ENCODE assay signal across 27 cellular contexts in genomic region chr1:19339199-19339861, GRCh38. TPM values are rescaled to one million over a fixed set of nuclear protein-coding genes. Genes with fewer than 3 reads are reported as not detected.
DNase-seq lines count a peak whose midpoint lies in the region; TF ChIP-seq lines count a peak whose summit lies in the region.
"Had no signal": no experiment of that assay in that cellular context is flagged by ENCODE, and none has a peak within 500 bp of the region (broad histone marks: within the 10 kb centered on the region; RNA-seq: fewer than 3 reads in every experiment).

No MANE protein-coding gene starts in this region.

- TF ChIP-seq CTCF in RWPE1 (conservative IDR thresholded peaks at IDR 0.05; ENCODE audit: low read depth) (no peak), glutamatergic neuron (IDR thresholded peaks at IDR 0.05; ENCODE audit: partially characterized antibody, unreplicated experiment) (no peak), uterus (IDR thresholded peaks at IDR 0.05) (no peak)

- no peaks in the 10 kb centered on the region for H3K27me3 Mint-ChIP-seq in activated naive CD8-positive, alpha-beta T cell
- no peaks in the 10 kb centered on the region for H3K27me3 Mint-ChIP-seq in activated naive CD8-positive, alpha-beta T cell treated with anti-CD3 and anti-CD28 coated beads for 36 hours
- H3K27me3 Mint-ChIP-seq in glutamatergic neuron (ENCODE audit: unreplicated experiment) = peaks cover 14% of the 10 kb centered on the region

- peak overlapping the region; percentile 34 for H3K27ac Mint-ChIP-seq in activated naive CD8-positive, alpha-beta T cell
- no peak overlapping the region for H3K27ac Mint-ChIP-seq in activated naive CD8-positive, alpha-beta T cell treated with anti-CD3 and anti-CD28 coated beads for 36 hours
- H3K27ac Mint-ChIP-seq in glutamatergic neuron (ENCODE audit: unreplicated experiment) = peak overlapping the region; percentile 71
- H3K27ac Mint-ChIP-seq: activated T-cell treated with anti-CD3 and anti-CD28 coated beads, Interleukin-2, amount 50 U/mL, for 72 hours; T-helper 2 cell treated with Interferon-gamma antibody and Interleukin-4, amounts not matched to agents 5 μg/mL and 100 μg/mL, for 36 hours had no signal

- no peak for TF ChIP-seq POLR2A in uterus (IDR thresholded peaks at IDR 0.05)

- H3K36me3 Mint-ChIP-seq in activated naive CD8-positive, alpha-beta T cell = no peaks in the 10 kb centered on the region
- peaks cover 13% of the 10 kb centered on the region for H3K36me3 Mint-ChIP-seq in activated naive CD8-positive, alpha-beta T cell treated with anti-CD3 and anti-CD28 coated beads for 36 hours
- H3K36me3 Mint-ChIP-seq in glutamatergic neuron (ENCODE audit: unreplicated experiment) = no peaks in the 10 kb centered on the region

- no peak overlapping the region for H3K4me3 ChIP-seq in uterus
- H3K4me3 ChIP-seq: A549, esophagus squamous epithelium, HAP-1, MG63, skin epidermis, transverse colon had no signal

- H3K4me1 ChIP-seq in uterus = peaks cover 0 to 5% of the 10 kb centered on the region in 2 donors
- H3K4me1 ChIP-seq: A549, BE2C, HAP-1 had no signal

- H3K9me3 Mint-ChIP-seq in activated naive CD8-positive, alpha-beta T cell (ENCODE audit: low read depth) = no peaks in the 10 kb centered on the region
- no peaks in the 10 kb centered on the region for H3K9me3 Mint-ChIP-seq in activated naive CD8-positive, alpha-beta T cell treated with anti-CD3 and anti-CD28 coated beads for 36 hours
- H3K9me3 Mint-ChIP-seq in glutamatergic neuron (ENCODE audit: unreplicated experiment) = peaks cover 15% of the 10 kb centered on the region
- H3K9me3 Mint-ChIP-seq: activated naive CD4-positive, alpha-beta T cell treated with anti-CD3 and anti-CD28 coated beads for 36 hours; activated T-cell treated with anti-CD3 and anti-CD28 coated beads, Interleukin-2, amount 50 U/mL, for 72 hours; CD8-positive, alpha-beta memory T cell; T-helper 2 cell treated with Interferon-gamma antibody and Interleukin-4, amounts not matched to agents 5 μg/mL and 100 μg/mL, for 36 hours had no signal

- H3K27ac ChIP-seq in RWPE1 (peak overlapping the region; percentile 46), uterus (no peak overlapping the region)
- H3K27ac ChIP-seq: A549, esophagus squamous epithelium, skin epidermis, transverse colon had no signal

- CTCF ChIA-PET in RWPE1 (lab: Yijun Ruan, JAX) = no interaction called here

- intact Hi-C loops in uterus (cut with DNase I; ENCODE audit: low total_unique reads) = no loop called here

- H3K4me3 Mint-ChIP-seq in activated naive CD8-positive, alpha-beta T cell = no peak overlapping the region
- H3K4me3 Mint-ChIP-seq in activated naive CD8-positive, alpha-beta T cell treated with anti-CD3 and anti-CD28 coated beads for 36 hours = no peak overlapping the region
- no peak overlapping the region for H3K4me3 Mint-ChIP-seq in glutamatergic neuron (ENCODE audit: unreplicated experiment)
- H3K4me3 Mint-ChIP-seq: activated naive CD4-positive, alpha-beta T cell treated with anti-CD3 and anti-CD28 coated beads for 36 hours; activated T-cell treated with anti-CD3 and anti-CD28 coated beads, Interleukin-2, amount 50 U/mL, for 72 hours; T-helper 2 cell treated with Interferon-gamma antibody and Interleukin-4, amounts not matched to agents 5 μg/mL and 100 μg/mL, for 36 hours had no signal

- no peaks in the 10 kb centered on the region for H3K36me3 ChIP-seq in uterus
- H3K36me3 ChIP-seq: BE2C had no signal

- no peak for DNase-seq in activated naive CD8-positive, alpha-beta T cell treated with anti-CD3 and anti-CD28 coated beads for 36 hours
- no peak for DNase-seq in RWPE1 (ENCODE audit: low spot score)
- no peak for DNase-seq in glutamatergic neuron
- DNase-seq in retina = peak; percentile 43
- DNase-seq in stimulated activated CD4-positive, alpha-beta T cell treated with anti-CD3 and anti-CD28 coated beads, Interleukin-4, amount 100 ng/mL, for 4 hours = no peak
- no peak for DNase-seq in stimulated activated CD4-positive, alpha-beta T cell treated with anti-CD3 and anti-CD28 coated beads, Interleukin-2, amount 100 ng/mL, for 48 hours
- DNase-seq in uterus = no peak
- DNase-seq: activated CD4-positive, alpha-beta T cell treated with anti-CD3 and anti-CD28 coated beads for 4 hours; activated naive CD4-positive, alpha-beta T cell treated with anti-CD3 and anti-CD28 coated beads for 36 hours; activated T-cell treated with anti-CD3 and anti-CD28 coated beads, Interleukin-2, amount 50 U/mL, for 72 hours; BE2C; CD8-positive, alpha-beta memory T cell; cortex of kidney; DMS153; esophagus squamous epithelium; foreskin melanocyte; KBM-7; left cardiac atrium; MG63; NCI-H1436 treated with DMSO at 0.1 percent for 48 hours; NCI-H774; transverse colon had no signal

- no peaks in the 10 kb centered on the region for H3K9me3 ChIP-seq in uterus
- H3K9me3 ChIP-seq: A549, BE2C, esophagus squamous epithelium, HAP-1, MG63, transverse colon had no signal

- H3K4me1 Mint-ChIP-seq in activated naive CD8-positive, alpha-beta T cell (ENCODE audit: low read depth) = peaks cover 20% of the 10 kb centered on the region
- H3K4me1 Mint-ChIP-seq in activated naive CD8-positive, alpha-beta T cell treated with anti-CD3 and anti-CD28 coated beads for 36 hours = peaks cover 13% of the 10 kb centered on the region
- peaks cover 16% of the 10 kb centered on the region for H3K4me1 Mint-ChIP-seq in glutamatergic neuron (ENCODE audit: low read depth, unreplicated experiment)

- H3K27me3 ChIP-seq in uterus = no peaks in the 10 kb centered on the region
- H3K27me3 ChIP-seq: BE2C, esophagus squamous epithelium, MG63, transverse colon had no signal

- POLR2A ChIA-PET in RWPE1 (lab: Yijun Ruan, JAX; ENCODE audit: low non-redundant PET) = no interaction called here

RNA-seq across cellular contexts. Expression of gene SLC66A1, which starts 27.2 kb away (rescaled TPM):
- 1 to 10 TPM; 6.5 to 6.8 TPM for total RNA-seq in activated naive CD8-positive, alpha-beta T cell treated with anti-CD3 and anti-CD28 coated beads for 36 hours
- total RNA-seq in glutamatergic neuron (ENCODE audit: unreplicated experiment) (41.1 TPM), uterus (10 to 100 TPM in 2 of 4 donors, 1 to 10 TPM in 1, under 1 TPM in 1; 0.88 to 18.1 (median 8.2) TPM)

RNA-seq across cellular contexts. Expression of gene AKR7A2, which starts 27.4 kb away (rescaled TPM):
- total RNA-seq in activated naive CD8-positive, alpha-beta T cell treated with anti-CD3 and anti-CD28 coated beads for 36 hours = 10 to 100 TPM; 37.4 to 43.0 TPM
- total RNA-seq in glutamatergic neuron (ENCODE audit: unreplicated experiment) (35.7 TPM), uterus (100 to 1,000 TPM in 1 of 4 donors, 10 to 100 TPM in 2, 1 to 10 TPM in 1; 5.6 to 108 (median 33.6) TPM)

RNA-seq across cellular contexts. Expression of gene AKR7A3, which starts 50.8 kb away (rescaled TPM):
- total RNA-seq in activated naive CD8-positive, alpha-beta T cell treated with anti-CD3 and anti-CD28 coated beads for 36 hours = under 1 TPM; 0.37 to 0.52 TPM
- 1.9 TPM for total RNA-seq in glutamatergic neuron (ENCODE audit: unreplicated experiment)
- total RNA-seq in uterus = 1 to 10 TPM in 2 of 4 donors, not detected in 2; 1.2 to 4.3 TPM
